In genomic region chr10:132333386-132333785, GRCh38 we compare ENCODE assay signal across 11 cellular contexts. TPM values are rescaled to one million over a fixed set of nuclear protein-coding genes. Genes with fewer than 3 reads are reported as not detected.
DNase-seq lines count a peak whose midpoint lies in the region; ATAC-seq and TF ChIP-seq lines count a peak whose summit lies in the region.
"Had no signal": no experiment of that assay in that cellular context is flagged by ENCODE, and none has a peak within 500 bp of the region (broad histone marks: within the 10 kb centered on the region; RNA-seq: fewer than 3 reads in every experiment).

No MANE protein-coding gene starts in this region.

- no peak for TF ChIP-seq CTCF in Loucy (conservative IDR thresholded peaks at IDR 0.05; ENCODE audit: low read length)
- no peak for TF ChIP-seq CTCF in chondrocyte (IDR thresholded peaks at IDR 0.05)
- TF ChIP-seq CTCF in sigmoid colon (IDR thresholded peaks at IDR 0.05) = no peak

- TF ChIP-seq EP300 in sigmoid colon (IDR thresholded peaks at IDR 0.05) = no peak

- peaks cover 21% of the 10 kb centered on the region for H3K36me3 Mint-ChIP-seq in activated CD8-positive, alpha-beta memory T cell treated with anti-CD3 and anti-CD28 coated beads, Interleukin-2, amount 10 ng/mL, durations not matched to agents 7 days and 5 days
- peaks cover 2% of the 10 kb centered on the region for H3K36me3 Mint-ChIP-seq in chondrocyte (ENCODE audit: low read depth)

- H3K9me3 ChIP-seq in Loucy (ENCODE audit: insufficient read depth, low read depth, low read length) = no peaks in the 10 kb centered on the region
- H3K9me3 ChIP-seq in sigmoid colon = no peaks in the 10 kb centered on the region
- H3K9me3 ChIP-seq: tibial artery had no signal

- peaks cover 3% of the 10 kb centered on the region for H3K27me3 Mint-ChIP-seq in activated CD8-positive, alpha-beta memory T cell treated with anti-CD3 and anti-CD28 coated beads, Interleukin-2, amount 10 ng/mL, durations not matched to agents 7 days and 5 days
- no peaks in the 10 kb centered on the region for H3K27me3 Mint-ChIP-seq in chondrocyte (ENCODE audit: low read depth)

- 90 to 95% methylated on average over 7 of the region's 7 CpGs for WGBS in sigmoid colon, 2 donors

- H3F3A ChIP-seq in Loucy (ENCODE audit: low read depth) = peaks cover 7% of the 10 kb centered on the region

- no peak for TF ChIP-seq POLR2A in sigmoid colon (IDR thresholded peaks at IDR 0.05)

- H3K9me3 Mint-ChIP-seq in activated CD8-positive, alpha-beta memory T cell treated with anti-CD3 and anti-CD28 coated beads, Interleukin-2, amount 10 ng/mL, durations not matched to agents 7 days and 5 days (ENCODE audit: low read depth) = no peaks in the 10 kb centered on the region
- H3K9me3 Mint-ChIP-seq in chondrocyte (ENCODE audit: low read depth) = no peaks in the 10 kb centered on the region

- no peak for ATAC-seq in activated CD8-positive, alpha-beta memory T cell treated with anti-CD3 and anti-CD28 coated beads, Interleukin-2, amount 10 ng/mL, durations not matched to agents 7 days and 5 days
- ATAC-seq in HG03442 (IDR thresholded peaks at IDR 0.05; ENCODE audit: unreplicated experiment) = no peak

- H3K9ac ChIP-seq in Loucy (ENCODE audit: low read depth, low read length, poor library complexity, severe bottlenecking) = no peak overlapping the region

- H3K27me3 ChIP-seq in Loucy (ENCODE audit: insufficient read depth, low read length, poor library complexity, severe bottlenecking) = peaks cover 5% of the 10 kb centered on the region
- H3K27me3 ChIP-seq in sigmoid colon = no peaks in the 10 kb centered on the region
- H3K27me3 ChIP-seq: tibial artery had no signal

- intact Hi-C loops in sigmoid colon (cut with DNase I) = loop anchor here (10.0 kb wide), 1 partner anchor 971 kb away; the partner anchor contains the start of genes TUBGCP2 and ZNF511

- peaks cover 59% of the 10 kb centered on the region for H3K79me2 ChIP-seq in Loucy (ENCODE audit: insufficient read depth, low read length)

- H3K4me3 ChIP-seq in Loucy (ENCODE audit: low read length, poor library complexity, severe bottlenecking) (no peak overlapping the region), sigmoid colon (no peak overlapping the region)

- H3K9me2 ChIP-seq in Loucy (replicated peaks; ENCODE audit: low read depth, low read length) = no peaks in the 10 kb centered on the region

- H3K4me1 ChIP-seq in Loucy (ENCODE audit: insufficient read depth, low read length, poor library complexity, severe bottlenecking) (peaks cover 56% of the 10 kb centered on the region), sigmoid colon (peaks cover 0 to 40% (median 36%) of the 10 kb centered on the region in 4 donors)

- H2AFZ ChIP-seq in Loucy (ENCODE audit: low read length) = no peak overlapping the region

- CTCF ChIA-PET in activated CD8-positive, alpha-beta memory T cell treated with anti-CD3 and anti-CD28 coated beads, Interleukin-2, amount 10 ng/mL, durations not matched to agents 7 days and 5 days (lab: Charles Lee) = no interaction called here

- H3K27ac ChIP-seq in sigmoid colon = no peak overlapping the region
- H3K27ac ChIP-seq: tibial artery had no signal

- H3K4me3 Mint-ChIP-seq in activated CD8-positive, alpha-beta memory T cell treated with anti-CD3 and anti-CD28 coated beads, Interleukin-2, amount 10 ng/mL, durations not matched to agents 7 days and 5 days = peak overlapping the region; percentile 30
- peak overlapping the region; percentile 98 for H3K4me3 Mint-ChIP-seq in chondrocyte (ENCODE audit: unreplicated experiment)

- H4K20me1 ChIP-seq in Loucy (ENCODE audit: insufficient read depth, low read length, poor library complexity, severe bottlenecking) = peaks cover 24% of the 10 kb centered on the region

- no peak for DNase-seq in activated CD8-positive, alpha-beta memory T cell treated with anti-CD3 and anti-CD28 coated beads, Interleukin-2, amount 10 ng/mL, durations not matched to agents 7 days and 5 days
- no peak for DNase-seq in activated CD8-positive, alpha-beta memory T cell treated with anti-CD3 and anti-CD28 coated beads, Interleukin-2, amount 50 U/mL, for 48 hours
- DNase-seq in chondrocyte (ENCODE audit: low spot score) = peak; percentile 35
- peak; percentile 26 for DNase-seq in sigmoid colon
- no peak for DNase-seq in DMS79 treated with DMSO at 0.1 percent for 48 hours (lab: John Stamatoyannopoulos, UW)
- no peak for DNase-seq in NCI-H1694 (lab: John Stamatoyannopoulos, UW)
- DNase-seq: NCI-H1436, NCI-H524 treated with DMSO at 0.1 percent for 48 hours had no signal

- peak overlapping the region; percentile 95 for H3K4me2 ChIP-seq in Loucy (ENCODE audit: low read depth, low read length, poor library complexity, severe bottlenecking)

- H3K27ac Mint-ChIP-seq in activated CD8-positive, alpha-beta memory T cell treated with anti-CD3 and anti-CD28 coated beads, Interleukin-2, amount 10 ng/mL, durations not matched to agents 7 days and 5 days = no peak overlapping the region
- no peak overlapping the region for H3K27ac Mint-ChIP-seq in chondrocyte (ENCODE audit: unreplicated experiment)

- H3K36me3 ChIP-seq in Loucy (ENCODE audit: insufficient read depth, low read length) (no peaks in the 10 kb centered on the region), sigmoid colon (peaks cover 0 to 17% (median 0%) of the 10 kb centered on the region in 4 donors)

- peaks cover 45% of the 10 kb centered on the region for H3K4me1 Mint-ChIP-seq in activated CD8-positive, alpha-beta memory T cell treated with anti-CD3 and anti-CD28 coated beads, Interleukin-2, amount 10 ng/mL, durations not matched to agents 7 days and 5 days
- peaks cover 52% of the 10 kb centered on the region for H3K4me1 Mint-ChIP-seq in chondrocyte (ENCODE audit: low read depth)

RNA-seq across cellular contexts. Expression of gene LRRC27, which starts 1.4 kb away (rescaled TPM):
- total RNA-seq in activated CD8-positive, alpha-beta memory T cell treated with anti-CD3 and anti-CD28 coated beads, Interleukin-2, amount 10 ng/mL, durations not matched to agents 7 days and 5 days = 1 to 10 TPM; 5.4 to 5.8 TPM
- total RNA-seq in chondrocyte = 10.2 to 14.4 TPM (median 13.2 TPM) in 3 replicates
- 10 to 100 TPM in 1 of 4 donors, 1 to 10 TPM in 3; 6.1 to 15.5 (median 8.1) TPM for total RNA-seq in sigmoid colon
- polyA plus RNA-seq in sigmoid colon = 1 to 10 TPM; 1.4 to 6.2 (median 1.8) TPM

RNA-seq across cellular contexts. Expression of gene STK32C, which starts 25.6 kb away (rescaled TPM):
- total RNA-seq in activated CD8-positive, alpha-beta memory T cell treated with anti-CD3 and anti-CD28 coated beads, Interleukin-2, amount 10 ng/mL, durations not matched to agents 7 days and 5 days = 10 to 100 TPM; 11.6 to 15.9 TPM
- total RNA-seq in chondrocyte (15.8 to 17.9 TPM (median 17.2 TPM) in 3 replicates), sigmoid colon (1 to 10 TPM; 4.3 to 8.4 (median 6.1) TPM)
- polyA plus RNA-seq in sigmoid colon = 10 to 100 TPM; 10.4 to 12.8 (median 12.6) TPM

Comparison
In these comparisons a context has a peak if more than half of its experiments do, and no peak if none do; other contexts are left out.
1. DNase-seq: peak in chondrocyte (single experiment) and sigmoid colon (single experiment); none in activated CD8-positive, alpha-beta memory T cell treated with anti-CD3 and anti-CD28 coated beads, Interleukin-2, amount 10 ng/mL, durations not matched to agents 7 days and 5 days (single experiment), activated CD8-positive, alpha-beta memory T cell treated with anti-CD3 and anti-CD28 coated beads, Interleukin-2, amount 50 U/mL, for 48 hours (single experiment), DMS79 treated with DMSO at 0.1 percent for 48 hours (single experiment) and NCI-H1694 (single experiment).